ENCODE assay signal across 8 cellular contexts in the genomic region with DNA sequence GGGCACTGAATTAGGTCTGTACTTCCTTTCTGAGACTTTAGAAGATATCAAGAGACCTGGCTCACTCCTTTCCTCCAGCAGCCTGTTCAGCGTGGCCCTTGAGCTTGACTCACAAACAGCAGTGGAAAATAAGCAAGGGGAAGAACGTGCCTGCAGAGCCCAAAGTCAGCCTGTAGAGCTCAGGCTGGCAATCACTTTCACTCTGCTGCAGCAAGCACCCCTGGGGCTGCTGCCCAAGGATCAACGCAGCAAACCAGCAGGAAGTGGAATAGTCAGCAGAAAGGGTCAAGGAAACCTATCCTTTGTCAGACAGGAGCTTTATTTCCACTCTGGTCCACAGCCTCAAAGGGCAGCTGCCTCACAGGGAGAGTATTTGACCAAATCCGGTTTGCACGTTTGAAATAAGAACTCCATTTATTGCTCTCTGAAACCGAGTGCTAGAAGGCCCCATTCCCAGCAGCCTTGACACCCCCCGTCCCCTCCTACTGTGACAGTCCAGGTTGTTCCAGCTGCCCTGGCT.
DNase-seq lines count a peak whose midpoint lies in the region; ATAC-seq and TF ChIP-seq lines count a peak whose summit lies in the region.

No MANE protein-coding gene starts in this region.

- peaks cover 16 to 21% of the 10 kb centered on the region in 2 donors for H3K4me1 ChIP-seq in duodenal mucosa (ENCODE audit: control insufficient read depth in 1 of 2, insufficient read depth in 2 of 2, low read length in 2 of 2)

- CTCF ChIA-PET in WTC11 (lab: Charles Lee), result interaction anchor here (0.8 to 2.0 kb wide), 8 partner anchors 8 to 732 kb away, joined by 3 to 8 read pairs (median 4); a partner anchor contains a TSS

- peak; percentile 32 for ATAC-seq in GM18907 (IDR thresholded peaks at IDR 0.05; ENCODE audit: unreplicated experiment)
- ATAC-seq in HG03135 (IDR thresholded peaks at IDR 0.05; ENCODE audit: unreplicated experiment), result peak; percentile 39
- peak; percentile 76 for ATAC-seq in WTC11
- ATAC-seq in HG02588 (IDR thresholded peaks at IDR 0.05; ENCODE audit: unreplicated experiment), result no peak

- H3K9me3 Mint-ChIP-seq in WTC11, result no peaks in the 10 kb centered on the region
- H3K9me3 Mint-ChIP-seq in neural crest cell, result peaks cover 2% of the 10 kb centered on the region

- peak overlapping the region; percentile 8 for H3K27ac ChIP-seq in duodenal mucosa (ENCODE audit: low read depth, low read length)

- H3K9me3 ChIP-seq in duodenal mucosa (ENCODE audit: control insufficient read depth in 1 of 2, low read length in 2 of 2), result no peaks in the 10 kb centered on the region

- no peak overlapping the region for H3K9ac ChIP-seq in duodenal mucosa (ENCODE audit: low read depth in 1 of 2, low read length in 2 of 2)

- H3K27ac Mint-ChIP-seq in WTC11 (0 out of 2 replicates have a peak overlapping the region, but pooled peaks have one; percentile 26), neural crest cell (ENCODE audit: unreplicated experiment) (peak overlapping the region; percentile 31)

- H3K27me3 Mint-ChIP-seq in WTC11 (ENCODE audit: low read depth), result no peaks in the 10 kb centered on the region
- H3K27me3 Mint-ChIP-seq in neural crest cell (ENCODE audit: low read depth), result no peaks in the 10 kb centered on the region

- H3K4me1 Mint-ChIP-seq in WTC11, result peaks cover 30% of the 10 kb centered on the region
- peaks cover 25% of the 10 kb centered on the region for H3K4me1 Mint-ChIP-seq in neural crest cell

- peak overlapping the region in 1 of 2 donors; percentile 37 for H3K4me3 ChIP-seq in duodenal mucosa (ENCODE audit: low read depth in 1 of 2, low read length in 2 of 2)

- H3K27me3 ChIP-seq in duodenal mucosa (ENCODE audit: control insufficient read depth in 1 of 2, insufficient read depth in 2 of 2, low read length in 2 of 2), result no peaks in the 10 kb centered on the region

- H3K4me3 Mint-ChIP-seq in WTC11, result no peak overlapping the region
- H3K4me3 Mint-ChIP-seq in neural crest cell, result no peak overlapping the region

- no peak for TF ChIP-seq CTCF in WTC11 (IDR thresholded peaks at IDR 0.05)
- TF ChIP-seq CTCF in neural crest cell (conservative IDR thresholded peaks at IDR 0.05), result no peak

- DNase-seq in WTC11 (ENCODE audit: low spot score), result no peak
- no peak for DNase-seq in neural crest cell (ENCODE audit: low read depth, low spot score)
- DNase-seq in activated CD4-positive, CD25-positive, alpha-beta regulatory T cell treated with anti-CD3 and anti-CD28 coated beads, Interleukin-2, amount 50 U/mL, for 72 hours, result no peak
- no peak for DNase-seq in DMS114 treated with DMSO at 0.1 percent for 48 hours (lab: John Stamatoyannopoulos, UW; ENCODE audit: unreplicated experiment)

- H3K36me3 Mint-ChIP-seq in WTC11 (no peaks in the 10 kb centered on the region), neural crest cell (ENCODE audit: low read depth) (no peaks in the 10 kb centered on the region)

- POLR2A ChIA-PET in WTC11 (lab: Charles Lee), result no interaction called here

- H3K36me3 ChIP-seq in duodenal mucosa (ENCODE audit: control insufficient read depth in 1 of 2, insufficient read depth in 2 of 2, low read length in 2 of 2), result no peaks in the 10 kb centered on the region

TF ChIP-seq in WTC11, 78 proteins besides CTCF, POLR2A, EP300 and RAD21:
- TF ChIP-seq SP1 (CRISPR knock-in tag; conservative IDR thresholded peaks at IDR 0.05) (0 out of 2 replicates have a peak, but pooled peaks have one; percentile 27), FOXK1 (CRISPR knock-in tag; IDR thresholded peaks at IDR 0.05) (no peak), ZNF423 (CRISPR knock-in tag; IDR thresholded peaks at IDR 0.05) (peak; percentile 55)
